ENCODE assay signal across 14 cellular contexts in the genomic region with DNA sequence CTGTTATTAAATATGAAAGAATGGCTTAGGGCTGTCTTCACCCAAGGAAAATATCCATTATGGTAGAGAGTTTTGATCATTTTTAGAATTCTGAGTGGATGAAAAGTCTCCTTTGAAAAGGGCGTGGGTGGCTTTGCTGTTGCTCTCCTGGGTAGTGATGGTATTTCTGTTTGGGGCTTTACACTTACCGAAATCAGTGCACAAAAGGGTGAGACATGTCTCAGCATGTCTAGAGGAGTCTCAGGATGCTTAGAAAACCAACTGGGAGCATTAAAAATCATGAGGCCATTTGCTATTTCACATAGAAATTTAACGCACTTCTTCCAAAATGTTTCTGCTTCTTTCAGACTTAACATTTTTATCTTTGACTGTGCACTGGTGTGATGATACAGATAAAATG.
"Had no signal": no experiment of that assay in that cellular context is flagged by ENCODE, and none has a peak within 500 bp of the region (broad histone marks: within the 10 kb centered on the region; RNA-seq: fewer than 3 reads in every experiment).

No MANE protein-coding gene starts in this region.

- H3K9me3 Mint-ChIP-seq: naive thymus-derived CD4-positive, alpha-beta T cell; T-cell had no signal

- ATAC-seq: body of pancreas; left colon; naive thymus-derived CD4-positive, alpha-beta T cell; stimulated activated memory B cell treated with anti-CD40 and anti-IgM and Interleukin-4, amounts not matched to agents 10 μg/mL and 1 μg/mL and 100 μg/mL, for 72 hours; T-cell had no signal

- H3K27me3 Mint-ChIP-seq: naive thymus-derived CD4-positive, alpha-beta T cell; stimulated activated memory B cell treated with anti-CD40 and anti-IgM and Interleukin-4, amounts not matched to agents 10 μg/mL and 1 μg/mL and 100 μg/mL, for 72 hours; T-cell had no signal

- H3K9me3 ChIP-seq: adrenal gland, body of pancreas, neutrophil, right atrium auricular region, tibial nerve had no signal

- H3K27me3 ChIP-seq: adrenal gland, body of pancreas, neutrophil, right atrium auricular region, tibial nerve had no signal

- H3K4me3 Mint-ChIP-seq: naive thymus-derived CD4-positive, alpha-beta T cell; stimulated activated memory B cell treated with anti-CD40 and anti-IgM and Interleukin-4, amounts not matched to agents 10 μg/mL and 1 μg/mL and 100 μg/mL, for 72 hours; T-cell had no signal

- H3K27ac ChIP-seq: adrenal gland, body of pancreas, neutrophil, right atrium auricular region, skin epidermis, tibial nerve had no signal

- DNase-seq: adrenal gland; body of pancreas; dermis blood vessel endothelial cell; head of caudate nucleus; left colon; naive thymus-derived CD4-positive, alpha-beta T cell; T-cell had no signal

- H3K4me1 ChIP-seq: adrenal gland, body of pancreas, right atrium auricular region, tibial nerve had no signal

- H3K27ac Mint-ChIP-seq: activated T-helper 2 cell treated with anti-CD3 and anti-CD28 coated beads, Interferon-gamma antibody, Interleukin-2, Interleukin-4, amounts not matched to agents 10 μg/mL and 5 μg/mL and 100 μg/mL, durations not matched to agents 14 hours and 24 hours and 36 hours; stimulated activated memory B cell treated with anti-CD40 and anti-IgM and Interleukin-4, amounts not matched to agents 10 μg/mL and 1 μg/mL and 100 μg/mL, for 72 hours had no signal

- H3K4me3 ChIP-seq: adrenal gland, body of pancreas, lung, right atrium auricular region, skin epidermis, tibial nerve had no signal
